1 cellular context compared by ENCODE assay signal in the genomic region with DNA sequence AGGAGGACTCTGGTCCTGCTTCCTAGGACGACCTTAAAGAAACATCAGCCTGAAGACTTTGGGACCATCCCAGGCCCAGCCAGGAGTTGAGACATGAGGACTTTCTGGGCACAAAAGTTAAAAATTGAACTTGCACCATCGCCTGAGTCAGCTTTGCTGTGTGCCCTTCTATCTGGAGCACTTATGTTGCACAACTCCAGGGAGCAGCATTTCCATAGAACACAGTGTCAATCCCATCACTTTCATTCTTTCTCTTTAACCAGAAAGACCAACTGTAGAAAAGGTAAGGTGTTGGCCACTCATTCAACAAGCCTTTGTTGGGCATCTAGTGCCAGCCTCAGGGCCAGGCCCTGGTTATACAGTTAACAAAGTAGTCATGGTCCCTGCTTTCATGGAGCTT.
A peak's percentile ranks its signal among the peaks of the same experiment; 100 is the strongest.
TF ChIP-seq lines count a peak whose summit lies in the region.

No MANE protein-coding gene starts in this region.

TF ChIP-seq in HepG2, 621 proteins besides CTCF, POLR2A, EP300 and RAD21:
- TF ChIP-seq ZNF674 (CRISPR knock-in tag; IDR thresholded peaks at IDR 0.05; ENCODE audit: low read depth): no peak
- TF ChIP-seq, protein P1, sequence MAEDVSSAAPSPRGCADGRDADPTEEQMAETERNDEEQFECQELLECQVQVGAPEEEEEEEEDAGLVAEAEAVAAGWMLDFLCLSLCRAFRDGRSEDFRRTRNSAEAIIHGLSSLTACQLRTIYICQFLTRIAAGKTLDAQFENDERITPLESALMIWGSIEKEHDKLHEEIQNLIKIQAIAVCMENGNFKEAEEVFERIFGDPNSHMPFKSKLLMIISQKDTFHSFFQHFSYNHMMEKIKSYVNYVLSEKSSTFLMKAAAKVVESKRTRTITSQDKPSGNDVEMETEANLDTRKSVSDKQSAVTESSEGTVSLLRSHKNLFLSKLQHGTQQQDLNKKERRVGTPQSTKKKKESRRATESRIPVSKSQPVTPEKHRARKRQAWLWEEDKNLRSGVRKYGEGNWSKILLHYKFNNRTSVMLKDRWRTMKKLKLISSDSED (CRISPR knock-in tag; IDR thresholded peaks at IDR 0.05): no peak
- no peak for TF ChIP-seq DR1 (CRISPR knock-in tag; IDR thresholded peaks at IDR 0.05)
- TF ChIP-seq CEBPB (IDR thresholded peaks at IDR 0.05; ENCODE audit: borderline replicate concordance, low read depth, low read length): peak; percentile 55; the same call in 1 of the 2 replicates
